Comparison of ENCODE assay signal across 8 cellular contexts in the genomic region with DNA sequence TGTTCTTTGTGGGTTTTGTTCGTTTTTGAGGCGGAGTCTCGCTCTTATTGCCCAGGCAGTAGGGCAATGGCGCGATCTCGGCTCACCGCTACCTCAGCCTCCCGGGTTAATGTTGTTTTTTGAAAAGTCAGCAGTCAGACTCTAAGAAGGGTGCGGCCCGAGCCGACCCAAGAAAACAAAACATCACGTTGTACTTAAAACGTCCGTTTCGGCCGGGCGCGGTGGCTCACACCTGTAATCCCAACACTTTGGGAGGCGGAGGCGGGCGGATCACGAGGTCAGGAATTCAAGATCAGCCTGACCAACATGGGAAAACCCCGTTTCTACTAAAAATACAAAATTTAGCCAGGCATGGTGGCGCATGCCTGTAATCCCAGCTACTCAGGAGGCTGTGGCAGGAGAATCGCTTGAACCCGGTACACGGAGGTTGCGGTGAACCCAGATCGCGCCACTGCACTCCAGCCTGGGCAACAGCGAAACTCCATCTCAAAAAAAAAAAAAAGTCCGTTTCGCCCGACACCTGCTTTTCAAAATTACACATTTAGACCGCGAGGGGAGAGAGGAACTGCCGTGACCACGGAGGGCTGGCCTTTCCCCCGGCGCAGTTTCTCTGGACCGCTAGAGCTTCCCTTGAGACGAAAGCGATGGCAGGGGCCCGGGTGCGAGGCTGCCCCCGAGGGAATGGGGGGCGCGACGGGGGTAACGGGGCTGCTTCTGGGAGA. TPM values are rescaled to one million over a fixed set of nuclear protein-coding genes. Genes with fewer than 3 reads are reported as not detected.
A peak's percentile ranks its signal among the peaks of the same experiment; 100 is the strongest.
DNase-seq lines count a peak whose midpoint lies in the region; ATAC-seq and TF ChIP-seq lines count a peak whose summit lies in the region.

No MANE protein-coding gene starts in this region.

- peak; percentile 63 for ATAC-seq in HG02798 (IDR thresholded peaks at IDR 0.05; ENCODE audit: poor library complexity, unreplicated experiment)

- peaks cover 9% of the 10 kb centered on the region for H3K36me3 ChIP-seq in neuron (ENCODE audit: insufficient read depth, low read length)

- no peaks in the 10 kb centered on the region for H3K27me3 ChIP-seq in neuron (ENCODE audit: insufficient read depth, low read length)

- TF ChIP-seq CTCF in fibroblast of the aortic adventitia (IDR thresholded peaks at IDR 0.05; ENCODE audit: insufficient read depth, low read length), result peak; percentile 3

- H2AFZ ChIP-seq in neuron (ENCODE audit: low read depth, low read length), result peak overlapping the region; percentile 64

- peak; percentile 14 for DNase-seq in NCI-H2196 (lab: John Stamatoyannopoulos, UW; ENCODE audit: unreplicated experiment)
- DNase-seq in NCI-H2196 treated with DMSO at 0.1 percent for 48 hours (lab: John Stamatoyannopoulos, UW; ENCODE audit: unreplicated experiment), result no peak
- DNase-seq in NCI-H2171 treated with DMSO at 0.1 percent for 48 hours (lab: John Stamatoyannopoulos, UW), result peak; percentile 76
- DNase-seq in activated T-cell treated with anti-CD3 and anti-CD28 coated beads, Interleukin-2, amount 50 U/mL, for 48 hours, result peak; percentile 56 to 59
- DNase-seq in fibroblast of the aortic adventitia (ENCODE audit: low read depth), result no peak
- DNase-seq in hippocampal formation (lab: John Stamatoyannopoulos, UW), result no peak

- H3K4me3 ChIP-seq in fibroblast of the aortic adventitia (ENCODE audit: low read depth, low read length), result peak overlapping the region; percentile 69
- H3K4me3 ChIP-seq in neuron (ENCODE audit: low read length), result peak overlapping the region; percentile 93

- H3K4me1 ChIP-seq in neuron (ENCODE audit: insufficient read depth, low read length), result peaks cover 10% of the 10 kb centered on the region

- H3K9me3 ChIP-seq in neuron (ENCODE audit: low read length), result no peaks in the 10 kb centered on the region

RNA-seq across cellular contexts. Expression of gene CD59, which starts 0.6 kb away (rescaled TPM):
- 175 and 1,509 TPM in 2 replicates for total RNA-seq in fibroblast of the aortic adventitia (ENCODE audit: low replicate concordance)

RNA-seq across cellular contexts. Expression of gene C11orf91, which starts 35.0 kb away (rescaled TPM):
- not detected in 2 replicates for total RNA-seq in fibroblast of the aortic adventitia (ENCODE audit: low replicate concordance)

RNA-seq across cellular contexts. Expression of gene FBXO3, which starts 38.7 kb away (rescaled TPM):
- total RNA-seq in fibroblast of the aortic adventitia (ENCODE audit: low replicate concordance), result 43.7 and 52.1 TPM in 2 replicates

Comparison
In these comparisons a context has a peak if more than half of its experiments do, and no peak if none do; other contexts are left out.
1. DNase-seq: peak in NCI-H2196 (single experiment), NCI-H2171 treated with DMSO at 0.1 percent for 48 hours (single experiment) and activated T-cell treated with anti-CD3 and anti-CD28 coated beads, Interleukin-2, amount 50 U/mL, for 48 hours (2 of 2); none in NCI-H2196 treated with DMSO at 0.1 percent for 48 hours (single experiment), fibroblast of the aortic adventitia (single experiment) and hippocampal formation (0 of 2).